10 cellular contexts compared by ENCODE assay signal in the genomic region with DNA sequence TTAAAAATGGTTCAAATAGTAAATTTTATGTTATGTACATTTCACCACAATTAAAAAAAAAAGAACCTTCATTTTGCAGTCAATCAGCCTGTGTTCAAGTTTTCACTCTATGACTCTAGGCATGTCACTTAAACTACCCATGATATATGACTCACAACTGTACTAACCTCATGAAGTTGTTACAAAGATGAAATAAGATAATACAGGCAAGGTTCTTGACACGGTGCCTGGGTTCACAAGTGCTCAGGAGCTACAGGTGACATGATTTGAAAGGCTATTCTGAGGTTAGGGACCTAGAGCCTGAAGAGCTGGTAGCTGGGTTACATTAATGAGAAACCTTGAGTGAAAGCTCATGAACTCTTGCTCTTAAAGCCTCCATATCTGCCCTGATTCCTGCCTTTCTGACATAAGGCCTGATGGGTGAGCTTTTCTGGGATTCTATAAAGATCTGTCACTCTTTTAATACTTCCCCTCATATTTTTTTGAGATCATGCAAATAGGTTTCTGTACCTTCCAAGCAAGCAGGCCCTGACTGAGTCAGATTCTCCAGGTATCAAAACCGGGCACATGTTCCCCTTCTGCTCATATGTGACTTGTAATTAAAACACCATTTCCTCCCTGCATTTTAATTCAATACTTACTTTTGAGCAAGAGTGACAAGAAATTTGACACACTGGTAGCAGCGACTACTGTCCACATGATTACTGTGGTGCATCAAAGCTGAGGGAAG. TPM values are rescaled to one million over a fixed set of nuclear protein-coding genes. Genes with fewer than 3 reads are reported as not detected.
DNase-seq lines count a peak whose midpoint lies in the region; ATAC-seq, FAIRE-seq and TF ChIP-seq lines count a peak whose summit lies in the region.
"Had no signal": no experiment of that assay in that cellular context is flagged by ENCODE, and none has a peak within 500 bp of the region (broad histone marks: within the 10 kb centered on the region; RNA-seq: fewer than 3 reads in every experiment).

No MANE protein-coding gene starts in this region.

- H3K36me3 ChIP-seq in GM12878 (ENCODE audit: control insufficient read depth in 2 of 2, insufficient read depth in 2 of 2, low read length in 1 of 2) (peaks cover 19 to 38% of the 10 kb centered on the region in 2 experiments), upper lobe of left lung (peaks cover 48 to 100% (median 78%) of the 10 kb centered on the region in 4 donors)

- no peak overlapping the region for H3K4me3 ChIP-seq in GM12878
- no peak overlapping the region for H3K4me3 ChIP-seq in upper lobe of left lung
- H3K4me3 ChIP-seq: dorsolateral prefrontal cortex, thyroid gland had no signal

- H3K4me1 ChIP-seq in GM12878 (ENCODE audit: control insufficient read depth, insufficient read depth, low read length) (no peaks in the 10 kb centered on the region), upper lobe of left lung (no peaks in the 10 kb centered on the region)
- H3K4me1 ChIP-seq: thyroid gland had no signal

- FAIRE-seq in GM12878 (lab: Jason Lieb, UNC), result no peak

- H3K27ac ChIP-seq in GM12878 (ENCODE audit: control insufficient read depth, insufficient read depth) (no peak overlapping the region), upper lobe of left lung (no peak overlapping the region)
- H3K27ac ChIP-seq: dorsolateral prefrontal cortex, thyroid gland had no signal

- POLR2A ChIA-PET in GM12878 (lab: Charles Lee), result no interaction called here

- intact Hi-C loops in GM12878 (cut with micrococcal nuclease; ENCODE audit: unreplicated experiment), result no loop called here

- TF ChIP-seq RAD21 in GM12878 (IDR thresholded peaks at IDR 0.05; ENCODE audit: insufficient read depth, low read depth, low read length), result no peak

- H4K20me1 ChIP-seq in GM12878 (ENCODE audit: control insufficient read depth, insufficient read depth), result no peaks in the 10 kb centered on the region

- no peaks in the 10 kb centered on the region for H3K27me3 ChIP-seq in GM12878 (replicated peaks in 1 of 2; ENCODE audit: control insufficient read depth in 2 of 2, insufficient read depth in 2 of 2, low read length in 1 of 2)
- H3K27me3 ChIP-seq in upper lobe of left lung, result no peaks in the 10 kb centered on the region
- H3K27me3 ChIP-seq: dorsolateral prefrontal cortex, thyroid gland had no signal

- H2AFZ ChIP-seq in GM12878 (ENCODE audit: control insufficient read depth, low read depth, low read length), result no peak overlapping the region

- no peak for DNase-seq in GM12878 (ENCODE audit: low read depth, low spot score)
- DNase-seq in NCI-H226, result no peak
- DNase-seq in germinal center (ENCODE audit: low spot score), result no peak
- no peak for DNase-seq in upper lobe of left lung
- DNase-seq: dorsolateral prefrontal cortex had no signal

- RAD21 ChIA-PET in GM12878 (lab: Charles Lee; ENCODE audit: unreplicated experiment), result no interaction called here

- WGBS in GM12878 (ENCODE audit: insufficient coverage, insufficient replicate concordance, low lambda C conversion rate, missing lambda C conversion rate), result 47% methylated on average over 3 of the region's 3 CpGs
- WGBS in upper lobe of left lung, 2 donors, result 90 to 91% methylated on average over 3 of the region's 3 CpGs

- TF ChIP-seq CTCF in GM12878 (IDR thresholded peaks at IDR 0.05 in 2 of 3, conservative IDR thresholded peaks at IDR 0.05 in 1 of 3; ENCODE audit: control insufficient read depth in 2 of 3, extremely low read depth in 1 of 3, insufficient read depth in 1 of 3, low read depth in 3 of 3, low read length in 3 of 3) (no peak), upper lobe of left lung (IDR thresholded peaks at IDR 0.05) (no peak)

- H3K79me2 ChIP-seq in GM12878 (ENCODE audit: control insufficient read depth, insufficient read depth, low read length), result no peaks in the 10 kb centered on the region

- BruUV-seq in GM12878 (replicated peaks; lab: Mats Ljungman, UMichigan), result no TSS peak

- no peak for TF ChIP-seq POLR2A in GM12878 (IDR thresholded peaks at IDR 0.05; ENCODE audit: low read depth, low read length)
- TF ChIP-seq POLR2A in upper lobe of left lung (IDR thresholded peaks at IDR 0.05), result no peak

- no peak overlapping the region for H3K9ac ChIP-seq in GM12878 (ENCODE audit: control insufficient read depth, insufficient read depth, low read length)

- no peak for TF ChIP-seq EP300 in GM12878 (IDR thresholded peaks at IDR 0.05; ENCODE audit: borderline replicate concordance in 1 of 2, control insufficient read depth in 1 of 2, low read depth in 2 of 2, low read length in 2 of 2)
- TF ChIP-seq EP300 in upper lobe of left lung (IDR thresholded peaks at IDR 0.05), result no peak

- CTCF ChIA-PET in GM12878 (lab: Yijun Ruan, JAX), result interaction anchor here (0.7 to 3.4 kb wide), 2 partner anchors 33 to 204 kb away, joined by 3 to 13 read pairs; no protein-coding TSS in a partner anchor

- in situ Hi-C loops in GM12878 (cut with MboI), result no loop called here

- SMC1A ChIA-PET in GM12878 (lab: Charles Lee; ENCODE audit: uncharacterized antibody, unreplicated experiment), result interaction anchor here (1.0 kb wide), 1 partner anchor 47 kb away, joined by 4 read pairs; no protein-coding TSS in a partner anchor

- no peak overlapping the region for H3K4me2 ChIP-seq in GM12878 (ENCODE audit: control insufficient read depth, insufficient read depth)

- ATAC-seq in GM18502 (IDR thresholded peaks at IDR 0.05; ENCODE audit: poor library complexity, unreplicated experiment) (peak; percentile 86), GM19463 (IDR thresholded peaks at IDR 0.05; ENCODE audit: unreplicated experiment) (peak; percentile 71), HG03520 (IDR thresholded peaks at IDR 0.05; ENCODE audit: unreplicated experiment) (peak; percentile 53), GM12878 (peak; percentile 47; the same call in 2 of the 3 replicates), HG03439 (IDR thresholded peaks at IDR 0.05; ENCODE audit: unreplicated experiment) (no peak), upper lobe of left lung (ENCODE audit: low FRiP score in 2 of 2) (no peak)

- H3K9me3 ChIP-seq in GM12878 (replicated peaks; ENCODE audit: control insufficient read depth, insufficient read depth, low read length), result no peaks in the 10 kb centered on the region
- no peaks in the 10 kb centered on the region for H3K9me3 ChIP-seq in upper lobe of left lung
- H3K9me3 ChIP-seq: thyroid gland had no signal

TF ChIP-seq in GM12878, 131 proteins besides CTCF, POLR2A, EP300 and RAD21:
- TF ChIP-seq, protein P1, sequence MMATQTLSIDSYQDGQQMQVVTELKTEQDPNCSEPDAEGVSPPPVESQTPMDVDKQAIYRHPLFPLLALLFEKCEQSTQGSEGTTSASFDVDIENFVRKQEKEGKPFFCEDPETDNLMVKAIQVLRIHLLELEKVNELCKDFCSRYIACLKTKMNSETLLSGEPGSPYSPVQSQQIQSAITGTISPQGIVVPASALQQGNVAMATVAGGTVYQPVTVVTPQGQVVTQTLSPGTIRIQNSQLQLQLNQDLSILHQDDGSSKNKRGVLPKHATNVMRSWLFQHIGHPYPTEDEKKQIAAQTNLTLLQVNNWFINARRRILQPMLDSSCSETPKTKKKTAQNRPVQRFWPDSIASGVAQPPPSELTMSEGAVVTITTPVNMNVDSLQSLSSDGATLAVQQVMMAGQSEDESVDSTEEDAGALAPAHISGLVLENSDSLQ (IDR thresholded peaks at IDR 0.05), result peak; percentile 46
- peak; percentile 35; the same call in 1 of the 2 replicates for TF ChIP-seq JUNB (IDR thresholded peaks at IDR 0.05)
- no peak for TF ChIP-seq KDM1A (IDR thresholded peaks at IDR 0.05; ENCODE audit: borderline replicate concordance)

RNA-seq across cellular contexts. Expression of gene PCSK9, which starts 34.0 kb away (rescaled TPM):
- total RNA-seq in GM12878 (2013; cell fraction: nucleolus; rRNA removed), result not detected in 2 replicates
- total RNA-seq in GM12878 (2014; rRNA removed), result not detected in 2 replicates
- not detected in 2 replicates for total RNA-seq in GM12878 (2014; rRNA removed; fragmentation: Illumina TruSeq; extraction: Trizol)
- total RNA-seq in GM12878 (2021), result 0.15 and 0.21 TPM in 2 replicates
- polyA plus RNA-seq in GM12878 (2011; ENCODE audit: low read depth), result not detected
- not detected in 2 replicates for polyA plus RNA-seq in GM12878 (2011; rRNA removed)
- not detected in 2 replicates for polyA plus RNA-seq in GM12878 (2011; cell fraction: cytosol; rRNA removed)
- polyA plus RNA-seq in GM12878 (2011; cell fraction: nucleus; rRNA removed), result 0.04 and 0.07 TPM in 2 replicates
- polyA plus RNA-seq in GM12878 (2012), result not detected in 2 replicates
- polyA plus RNA-seq in GM12878 (2014; fragmentation: Illumina TruSeq; extraction: Trizol), result not detected in 2 replicates
- polyA plus RNA-seq in GM12878 (2014; fragmentation: Nextera tagmentation; extraction: Ambion mirVana), result not detected
- polyA plus RNA-seq in GM12878 (2014; rRNA removed), result not detected in 2 replicates
- under 1 TPM in 1 of 2 experiments, not detected in 1; 0.03 TPM for polyA plus RNA-seq in GM12878 (2016; fragmentation: Nextera tagmentation; extraction: Ambion mirVana)
- polyA minus RNA-seq in GM12878 (2011; rRNA and poly(A)+ RNA removed), result not detected in 2 replicates
- polyA minus RNA-seq in GM12878 (2011; cell fraction: cytosol; rRNA and poly(A)+ RNA removed), result 2.1 and 2.6 TPM in 2 replicates
- polyA minus RNA-seq in GM12878 (2011; cell fraction: nucleus; rRNA and poly(A)+ RNA removed), result 0.12 and 0.57 TPM in 2 replicates
- 10 to 100 TPM in 5 of 6 donors, 1 to 10 TPM in 1; 9.4 to 63.9 (median 31.5) TPM for total RNA-seq in upper lobe of left lung
- total RNA-seq: thyroid gland had no signal

Comparison
In these comparisons a context has a peak if more than half of its experiments do, and no peak if none do; other contexts are left out.
1. ATAC-seq: peak in GM18502 (single experiment), GM19463 (single experiment), HG03520 (single experiment) and GM12878 (single experiment); none in HG03439 (single experiment) and upper lobe of left lung (0 of 2).
2. RNA of gene PCSK9, which starts 34.0 kb away (total RNA-seq): 9.4 to 63.9 TPM in upper lobe of left lung; 0.15 to 0.21 TPM in GM12878; every median in the first group is over 4 times any median in the second.